Comparison of ENCODE assay signal across 19 cellular contexts in genomic region chr3:126568776-126569342, GRCh38. TPM values are rescaled to one million over a fixed set of nuclear protein-coding genes. Genes with fewer than 3 reads are reported as not detected.
A peak's percentile ranks its signal among the peaks of the same experiment; 100 is the strongest.
DNase-seq lines count a peak whose midpoint lies in the region; ATAC-seq and TF ChIP-seq lines count a peak whose summit lies in the region.
"Had no signal": no experiment of that assay in that cellular context is flagged by ENCODE, and none has a peak within 500 bp of the region (broad histone marks: within the 10 kb centered on the region; RNA-seq: fewer than 3 reads in every experiment).

No MANE protein-coding gene starts in this region.

- TF ChIP-seq CTCF in sigmoid colon (IDR thresholded peaks at IDR 0.05), result no peak

- H3K4me3 Mint-ChIP-seq in activated CD4-positive, alpha-beta T cell treated with anti-CD3 and anti-CD28 coated beads, Interleukin-2, amount 10 ng/mL, durations not matched to agents 24 days and 14 days, result no peak overlapping the region
- H3K4me3 Mint-ChIP-seq: CD4-positive, CD25-positive, alpha-beta regulatory T cell; IgD-negative memory B cell had no signal

- H3K9me3 Mint-ChIP-seq in activated CD4-positive, alpha-beta T cell treated with anti-CD3 and anti-CD28 coated beads, Interleukin-2, amount 10 ng/mL, durations not matched to agents 24 days and 14 days, result no peaks in the 10 kb centered on the region
- H3K9me3 Mint-ChIP-seq: IgD-negative memory B cell had no signal

- TF ChIP-seq EP300 in sigmoid colon (IDR thresholded peaks at IDR 0.05), result no peak

- H3K9me3 ChIP-seq in sigmoid colon, result no peaks in the 10 kb centered on the region

- no peak for TF ChIP-seq POLR2A in sigmoid colon (IDR thresholded peaks at IDR 0.05)

- no peak overlapping the region for H3K27ac ChIP-seq in sigmoid colon
- H3K27ac ChIP-seq: 22Rv1; BLaER1 treated with 17β-estradiol and CSF1 and Interleukin-3, amounts not matched to agents 10 nM and 100 nM had no signal

- H3K36me3 Mint-ChIP-seq in activated CD4-positive, alpha-beta T cell treated with anti-CD3 and anti-CD28 coated beads, Interleukin-2, amount 10 ng/mL, durations not matched to agents 24 days and 14 days (ENCODE audit: low read depth), result no peaks in the 10 kb centered on the region
- H3K36me3 Mint-ChIP-seq: CD4-positive, CD25-positive, alpha-beta regulatory T cell; IgD-negative memory B cell had no signal

- DNase-seq in activated CD4-positive, alpha-beta T cell treated with anti-CD3 and anti-CD28 coated beads, Interleukin-2, amount 10 ng/mL, durations not matched to agents 24 days and 14 days, result peak; percentile 41
- no peak for DNase-seq in activated CD4-positive, alpha-beta T cell treated with anti-CD3 and anti-CD28 coated beads for 4 hours
- peak; percentile 9 for DNase-seq in AG20443 (ENCODE audit: low spot score)
- DNase-seq in ecto neural progenitor cell (ENCODE audit: low spot score), result peak; percentile 41
- DNase-seq in mesenteric fat pad (ENCODE audit: low spot score), result peak; percentile 67
- no peak for DNase-seq in sigmoid colon
- no peak for DNase-seq in NCI-H2196 treated with DMSO at 0.1 percent for 48 hours (lab: John Stamatoyannopoulos, UW; ENCODE audit: unreplicated experiment)
- DNase-seq: AML-193; CD4-positive, CD25-positive, alpha-beta regulatory T cell; DMS53; GF-D8 had no signal

- no peaks in the 10 kb centered on the region for H3K36me3 ChIP-seq in sigmoid colon
- H3K36me3 ChIP-seq: BLaER1 treated with 17β-estradiol and CSF1 and Interleukin-3, amounts not matched to agents 10 nM and 100 nM had no signal

- H3K4me3 ChIP-seq in sigmoid colon, result no peak overlapping the region
- H3K4me3 ChIP-seq: BLaER1 treated with 17β-estradiol and CSF1 and Interleukin-3, amounts not matched to agents 10 nM and 100 nM; GM12878 had no signal

- no peak overlapping the region for H3K27ac Mint-ChIP-seq in activated CD4-positive, alpha-beta T cell treated with anti-CD3 and anti-CD28 coated beads, Interleukin-2, amount 10 ng/mL, durations not matched to agents 24 days and 14 days
- H3K27ac Mint-ChIP-seq: CD4-positive, CD25-positive, alpha-beta regulatory T cell; IgD-negative memory B cell had no signal

- H3K27me3 Mint-ChIP-seq in activated CD4-positive, alpha-beta T cell treated with anti-CD3 and anti-CD28 coated beads, Interleukin-2, amount 10 ng/mL, durations not matched to agents 24 days and 14 days, result peaks cover 7% of the 10 kb centered on the region

- intact Hi-C loops in activated CD4-positive, alpha-beta T cell treated with anti-CD3 and anti-CD28 coated beads, Interleukin-2, amount 10 ng/mL, durations not matched to agents 24 days and 14 days (cut with micrococcal nuclease), result no loop called here
- intact Hi-C loops in sigmoid colon (cut with DNase I), result no loop called here

- no peaks in the 10 kb centered on the region for H3K4me1 ChIP-seq in sigmoid colon

- no peak for ATAC-seq in GM21423 (IDR thresholded peaks at IDR 0.05; ENCODE audit: unreplicated experiment)
- ATAC-seq: GM12878 had no signal

- H3K4me1 Mint-ChIP-seq in activated CD4-positive, alpha-beta T cell treated with anti-CD3 and anti-CD28 coated beads, Interleukin-2, amount 10 ng/mL, durations not matched to agents 24 days and 14 days, result no peaks in the 10 kb centered on the region
- H3K4me1 Mint-ChIP-seq: CD4-positive, CD25-positive, alpha-beta regulatory T cell; IgD-negative memory B cell had no signal

- 75 to 80% methylated on average over 3 of the region's 3 CpGs for WGBS in sigmoid colon, 2 donors

- peaks cover 0 to 5% (median 0%) of the 10 kb centered on the region in 3 donors for H3K27me3 ChIP-seq in sigmoid colon
- H3K27me3 ChIP-seq: BLaER1 treated with 17β-estradiol and CSF1 and Interleukin-3, amounts not matched to agents 10 nM and 100 nM had no signal

RNA-seq across cellular contexts. Expression of gene C3orf22, which starts 10.1 kb away (rescaled TPM):
- total RNA-seq in activated CD4-positive, alpha-beta T cell treated with anti-CD3 and anti-CD28 coated beads, Interleukin-2, amount 10 ng/mL, durations not matched to agents 24 days and 14 days, result not detected in 2 replicates
- total RNA-seq in mesenteric fat pad (not detected), sigmoid colon (under 1 TPM in 1 of 4 donors, not detected in 3; 0.54 TPM)
- not detected for polyA plus RNA-seq in sigmoid colon
- total RNA-seq: A673; CD4-positive, CD25-positive, alpha-beta regulatory T cell; GM12878; H4; HT-29 had no signal
- polyA plus RNA-seq: CD4-positive, CD25-positive, alpha-beta regulatory T cell; GM12878; IgD-negative memory B cell had no signal

RNA-seq across cellular contexts. Expression of gene CHST13, which starts 44.9 kb away (rescaled TPM):
- not detected in 2 replicates for total RNA-seq in activated CD4-positive, alpha-beta T cell treated with anti-CD3 and anti-CD28 coated beads, Interleukin-2, amount 10 ng/mL, durations not matched to agents 24 days and 14 days
- total RNA-seq in mesenteric fat pad, result 2.3 TPM
- total RNA-seq in sigmoid colon, result under 1 TPM in 1 of 4 donors, not detected in 3; 0.66 TPM
- polyA plus RNA-seq in sigmoid colon, result under 1 TPM; 0.25 to 0.60 (median 0.46) TPM
- total RNA-seq: A673; CD4-positive, CD25-positive, alpha-beta regulatory T cell; GM12878 had no signal
- polyA plus RNA-seq: CD4-positive, CD25-positive, alpha-beta regulatory T cell; GM12878; IgD-negative memory B cell had no signal

RNA-seq across cellular contexts. Expression of gene UROC1, which starts 51.3 kb away (rescaled TPM):
- not detected in 2 replicates for total RNA-seq in activated CD4-positive, alpha-beta T cell treated with anti-CD3 and anti-CD28 coated beads, Interleukin-2, amount 10 ng/mL, durations not matched to agents 24 days and 14 days
- not detected for total RNA-seq in mesenteric fat pad
- not detected for total RNA-seq in sigmoid colon
- under 1 TPM in 1 of 3 donors, not detected in 2; 0.03 TPM for polyA plus RNA-seq in sigmoid colon
- total RNA-seq: A673; CD4-positive, CD25-positive, alpha-beta regulatory T cell; GM12878; H4; HT-29 had no signal
- polyA plus RNA-seq: CD4-positive, CD25-positive, alpha-beta regulatory T cell; IgD-negative memory B cell had no signal

Comparison
In these comparisons a context has a peak if more than half of its experiments do, and no peak if none do; other contexts are left out.
1. DNase-seq: peak in activated CD4-positive, alpha-beta T cell treated with anti-CD3 and anti-CD28 coated beads, Interleukin-2, amount 10 ng/mL, durations not matched to agents 24 days and 14 days (single experiment), AG20443 (single experiment), ecto neural progenitor cell (single experiment) and mesenteric fat pad (single experiment); none in activated CD4-positive, alpha-beta T cell treated with anti-CD3 and anti-CD28 coated beads for 4 hours (0 of 2), sigmoid colon (single experiment) and NCI-H2196 treated with DMSO at 0.1 percent for 48 hours (single experiment).